ENCODE assay signal across 13 cellular contexts in the genomic region with DNA sequence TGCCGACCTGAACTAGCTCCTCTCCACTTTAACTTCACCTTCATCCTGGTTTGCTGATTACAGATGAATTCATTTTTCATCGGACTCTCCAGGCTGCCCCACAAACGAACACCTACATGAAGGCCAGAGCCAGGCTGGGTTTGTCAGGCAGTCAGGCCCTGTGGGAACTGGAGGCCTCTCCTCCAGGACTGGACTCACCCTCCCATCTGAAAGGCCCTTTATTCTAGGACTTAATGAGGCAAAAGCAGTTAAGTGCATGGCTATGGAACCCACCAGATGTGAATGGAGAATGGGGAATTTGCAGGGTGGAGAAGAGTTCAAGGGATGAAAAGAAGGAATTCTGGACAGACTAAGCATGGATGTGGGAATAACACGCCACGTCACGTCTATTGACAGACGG.
A peak's percentile ranks its signal among the peaks of the same experiment; 100 is the strongest.
DNase-seq lines count a peak whose midpoint lies in the region; ATAC-seq, FAIRE-seq and TF ChIP-seq lines count a peak whose summit lies in the region.
"Had no signal": no experiment of that assay in that cellular context is flagged by ENCODE, and none has a peak within 500 bp of the region (broad histone marks: within the 10 kb centered on the region; RNA-seq: fewer than 3 reads in every experiment).

No MANE protein-coding gene starts in this region.

- intact Hi-C loops in Caco-2 (cut with micrococcal nuclease; ENCODE audit: unreplicated experiment) = no loop called here
- intact Hi-C loops in gastrocnemius medialis (cut with DNase I; ENCODE audit: low total_unique reads) = loop anchor here (5.0 kb wide), 2 partner anchors 169 to 726 kb away; partner anchors contain the start of genes ARHGAP12 and ZNF438

- POLR2A ChIA-PET in Caco-2 (lab: Charles Lee) = no interaction called here

- peaks cover 11% of the 10 kb centered on the region for H3K4me1 Mint-ChIP-seq in Caco-2 (ENCODE audit: low read depth, unreplicated experiment)

- H3K9me3 Mint-ChIP-seq in Caco-2 (ENCODE audit: unreplicated experiment) = no peaks in the 10 kb centered on the region

- H3K4me3 ChIP-seq in Caco-2 (ENCODE audit: low read depth, low read length) = no peak overlapping the region
- no peak overlapping the region for H3K4me3 ChIP-seq in RWPE2 (ENCODE audit: severe bottlenecking)
- H3K4me3 ChIP-seq in iPS-20b (ENCODE audit: low read length) = no peak overlapping the region
- no peak overlapping the region for H3K4me3 ChIP-seq in gastrocnemius medialis
- no peak overlapping the region for H3K4me3 ChIP-seq in trophoblast cell (ENCODE audit: low read depth, low read length)

- H3K27me3 ChIP-seq in Caco-2 (replicated peaks; ENCODE audit: control insufficient read depth, insufficient read depth, low read length) (no peaks in the 10 kb centered on the region), RWPE2 (ENCODE audit: insufficient read depth, poor library complexity, severe bottlenecking) (no peaks in the 10 kb centered on the region), iPS-20b (ENCODE audit: insufficient read depth, low read length) (peaks cover 7% of the 10 kb centered on the region; the same call in 1 of the 2 replicates), gastrocnemius medialis (no peaks in the 10 kb centered on the region), trophoblast cell (ENCODE audit: insufficient read depth, low read length) (no peaks in the 10 kb centered on the region)

- H4K8ac ChIP-seq in trophoblast cell (ENCODE audit: low read depth, low read length) = no peak overlapping the region

- no peak overlapping the region for H3K14ac ChIP-seq in trophoblast cell (ENCODE audit: low read length)

- H3K4me1 ChIP-seq in Caco-2 (peaks cover 14% of the 10 kb centered on the region), RWPE2 (ENCODE audit: insufficient read depth, poor library complexity, severe bottlenecking) (peaks cover 23% of the 10 kb centered on the region), iPS-20b (ENCODE audit: insufficient read depth, low read length) (peaks cover 35% of the 10 kb centered on the region), gastrocnemius medialis (peaks cover 24 to 34% of the 10 kb centered on the region in 2 donors), trophoblast cell (ENCODE audit: control insufficient read depth in 1 of 2, insufficient read depth in 2 of 2, low read length in 2 of 2) (peaks cover 10 to 14% of the 10 kb centered on the region in 2 experiments)

- peaks cover 8% of the 10 kb centered on the region for H3K79me1 ChIP-seq in trophoblast cell (ENCODE audit: low read length)

- H2BK5ac ChIP-seq in trophoblast cell (ENCODE audit: low read depth, low read length, poor library complexity) = no peak overlapping the region

- H3K4me2 ChIP-seq in trophoblast cell (ENCODE audit: low read length) = no peak overlapping the region

- H3K27me3 Mint-ChIP-seq in Caco-2 (ENCODE audit: insufficient read depth, unreplicated experiment) = no peaks in the 10 kb centered on the region

- H3K27ac Mint-ChIP-seq in Caco-2 (ENCODE audit: unreplicated experiment) = no peak overlapping the region

- in situ Hi-C loops in gastrocnemius medialis (cut with MboI; ENCODE audit: low sequenced_read_pairs in 4 of 4) = no loop called here

- TF ChIP-seq CTCF in Caco-2 (IDR thresholded peaks at IDR 0.05; ENCODE audit: insufficient read depth in 1 of 2, low read depth in 1 of 2, low read length in 1 of 2, severe bottlenecking in 1 of 2, unreplicated experiment in 1 of 2) = no peak
- no peak for TF ChIP-seq CTCF in RWPE2 (IDR thresholded peaks at IDR 0.05; ENCODE audit: poor library complexity, severe bottlenecking)
- no peak for TF ChIP-seq CTCF in gastrocnemius medialis (IDR thresholded peaks at IDR 0.05 in 4 of 5, conservative IDR thresholded peaks at IDR 0.05 in 1 of 5)

- H3K9me3 ChIP-seq in Caco-2 = no peaks in the 10 kb centered on the region
- H3K9me3 ChIP-seq in RWPE2 (ENCODE audit: severe bottlenecking) = no peaks in the 10 kb centered on the region
- H3K9me3 ChIP-seq in iPS-20b (ENCODE audit: insufficient read depth, low read depth, low read length) = no peaks in the 10 kb centered on the region; the same call in 1 of the 2 replicates
- H3K9me3 ChIP-seq in gastrocnemius medialis = no peaks in the 10 kb centered on the region
- H3K9me3 ChIP-seq in trophoblast cell (ENCODE audit: insufficient read depth, low read depth, low read length) = no peaks in the 10 kb centered on the region

- H3K79me2 ChIP-seq in trophoblast cell (ENCODE audit: control insufficient read depth, insufficient read depth, low read length, poor library complexity) = no peaks in the 10 kb centered on the region

- WGBS in trophoblast cell (ENCODE audit: extremely low coverage, insufficient coverage, insufficient read length) = no CpG with 5 or more reads among the region's 7 CpGs

- BruUV-seq in Caco-2 (replicated peaks; lab: Mats Ljungman, UMichigan) = no TSS peak

- DNase-seq in Caco-2 (no peak), RWPE2 (ENCODE audit: low spot score) (no peak), gastrocnemius medialis (no peak), trophoblast cell (no peak), RCC 7860 (ENCODE audit: low spot score) (no peak), pons (ENCODE audit: low spot score) (no peak)
- no peak for DNase-seq in central memory CD4-positive, alpha-beta T cell
- DNase-seq: activated CD4-positive, alpha-beta T cell treated with anti-CD3 and anti-CD28 coated beads, Interleukin-2, amount 50 U/mL, for 4 hours; KG1; NCI-H510A treated with DMSO at 0.1 percent for 48 hours had no signal

- no peak overlapping the region for H2AFZ ChIP-seq in trophoblast cell (ENCODE audit: insufficient read depth, low read length, poor library complexity)

- H4K12ac ChIP-seq in trophoblast cell (ENCODE audit: low read depth, low read length) = no peak overlapping the region

- H3K18ac ChIP-seq in trophoblast cell (ENCODE audit: low read length) = no peak overlapping the region

- peak overlapping the region; percentile 99 for H3K4me3 Mint-ChIP-seq in Caco-2 (ENCODE audit: unreplicated experiment)

- H3K23ac ChIP-seq in trophoblast cell (ENCODE audit: low read length) = no peak overlapping the region

- peak overlapping the region; percentile 1; the same call in 1 of the 2 replicates for H3K9ac ChIP-seq in iPS-20b (ENCODE audit: low read depth, low read length)
- no peak overlapping the region for H3K9ac ChIP-seq in trophoblast cell (ENCODE audit: low read length)

- H2AK5ac ChIP-seq in trophoblast cell (ENCODE audit: low read length) = no peak overlapping the region

- FAIRE-seq in RCC 7860 (lab: Jason Lieb, UNC) = no peak
- FAIRE-seq: endothelial cell of umbilical vein, GM18507 had no signal

- CTCF ChIA-PET in Caco-2 (lab: Charles Lee) = no interaction called here

- H3K36me3 ChIP-seq in Caco-2 (ENCODE audit: control insufficient read depth, insufficient read depth, low read length) (no peaks in the 10 kb centered on the region), RWPE2 (ENCODE audit: low read depth) (no peaks in the 10 kb centered on the region), iPS-20b (ENCODE audit: insufficient read depth, low read depth, low read length) (peaks cover 5% of the 10 kb centered on the region; the same call in 1 of the 2 replicates), gastrocnemius medialis (no peaks in the 10 kb centered on the region), trophoblast cell (ENCODE audit: control insufficient read depth in 1 of 2, insufficient read depth in 2 of 2, low read length in 2 of 2) (no peaks in the 10 kb centered on the region)

- H3K36me3 Mint-ChIP-seq in Caco-2 (ENCODE audit: insufficient read depth, unreplicated experiment) = peaks cover 7% of the 10 kb centered on the region

- H4K91ac ChIP-seq in trophoblast cell (ENCODE audit: low read depth, low read length) = no peak overlapping the region

- H2BK12ac ChIP-seq in trophoblast cell (ENCODE audit: low read length) = no peak overlapping the region

- H3K4ac ChIP-seq in trophoblast cell (ENCODE audit: low read depth, low read length) = no peak overlapping the region

- no peak for TF ChIP-seq POLR2A in gastrocnemius medialis (IDR thresholded peaks at IDR 0.05)

- ATAC-seq in RWPE2 (ENCODE audit: low read depth) = no peak
- no peak for ATAC-seq in gastrocnemius medialis

- H2BK120ac ChIP-seq in trophoblast cell (ENCODE audit: insufficient read depth, low read length, poor library complexity) = no peak overlapping the region

- H3K27ac ChIP-seq in RWPE2 (ENCODE audit: poor library complexity, severe bottlenecking) = peak overlapping the region; percentile 75
- no peak overlapping the region for H3K27ac ChIP-seq in iPS-20b (ENCODE audit: low read length)
- H3K27ac ChIP-seq in gastrocnemius medialis = peak overlapping the region; percentile 95 to 97 (median 96)
- H3K27ac ChIP-seq in trophoblast cell (ENCODE audit: low read depth, low read length) = no peak overlapping the region

Comparison
In these comparisons a context has a peak if more than half of its experiments do, and no peak if none do; other contexts are left out.
1. H3K27ac ChIP-seq: peak in RWPE2 (single experiment) and gastrocnemius medialis (4 of 4); none in iPS-20b (single experiment) and trophoblast cell (single experiment).